In the genomic region with DNA sequence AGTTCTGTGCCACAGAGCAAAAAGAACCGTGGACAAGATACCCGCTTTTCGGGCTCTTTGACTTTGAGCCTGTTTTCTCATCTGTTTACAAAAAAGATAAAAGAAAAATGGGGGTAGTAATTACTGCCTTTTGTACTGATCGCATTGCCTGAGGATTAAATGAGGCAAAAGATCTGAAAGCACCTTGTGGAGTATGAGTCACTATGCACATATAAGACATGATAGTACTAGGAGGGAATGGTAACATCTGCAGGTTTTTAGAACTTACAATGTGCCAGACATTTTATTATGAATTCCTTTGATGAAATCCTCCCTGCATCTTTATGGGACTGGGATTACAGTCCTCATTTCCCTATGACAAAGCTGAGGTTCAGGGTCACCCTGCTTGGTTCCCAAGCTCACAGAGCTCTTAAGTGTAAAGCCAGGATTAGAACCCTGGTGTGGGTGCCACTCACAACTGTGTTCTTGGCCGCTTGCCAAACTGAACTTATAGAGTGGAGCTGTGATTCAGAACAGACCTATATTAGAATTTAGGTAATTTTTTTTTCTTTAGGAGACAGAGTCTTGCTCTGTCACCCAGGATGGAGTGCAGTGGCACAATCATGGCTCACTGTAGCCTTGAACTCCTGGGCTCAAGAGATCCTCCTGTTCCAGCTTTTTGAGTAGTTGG, we compare ENCODE assay signal across 8 cellular contexts. TPM values are rescaled to one million over a fixed set of nuclear protein-coding genes. Genes with fewer than 3 reads are reported as not detected.
DNase-seq lines count a peak whose midpoint lies in the region; ATAC-seq and TF ChIP-seq lines count a peak whose summit lies in the region.

No MANE protein-coding gene starts in this region.

- H4K91ac ChIP-seq in neuronal stem cell (ENCODE audit: low read depth, low read length, poor library complexity): no peak overlapping the region

- no peaks in the 10 kb centered on the region for H3K36me3 ChIP-seq in neuronal stem cell (replicated peaks in 1 of 2; ENCODE audit: control insufficient read depth in 2 of 2, insufficient read depth in 2 of 2, low read length in 2 of 2)

- peaks cover 0 to 10% (median 0%) of the 10 kb centered on the region in 3 experiments for H3K27me3 ChIP-seq in neuronal stem cell (ENCODE audit: control insufficient read depth in 3 of 3, insufficient read depth in 3 of 3, low read depth in 1 of 3, low read length in 3 of 3)

- peak; percentile 58 for DNase-seq in ELR (ENCODE audit: low read depth)
- DNase-seq in SW480 (ENCODE audit: low spot score): peak; percentile 72
- peak; percentile 38 for DNase-seq in choroid plexus epithelial cell (ENCODE audit: low read depth)
- peak; percentile 42 to 45 for DNase-seq in stimulated activated CD4-positive, alpha-beta T cell treated with anti-CD3 and anti-CD28 coated beads, Interleukin-1b, Interleukin-23, amount 100 ng/mL, for 4 hours (ENCODE audit: low read depth in 2 of 2)
- no peak for DNase-seq in neuronal stem cell (ENCODE audit: low spot score)
- no peak for DNase-seq in NK-92 (lab: John Stamatoyannopoulos, UW; ENCODE audit: unreplicated experiment)

- no peak overlapping the region for H2AK5ac ChIP-seq in neuronal stem cell (ENCODE audit: low read depth, low read length)

- no peak overlapping the region for H3K23ac ChIP-seq in neuronal stem cell (ENCODE audit: low read depth, low read length, poor library complexity)

- no peak overlapping the region for H3K18ac ChIP-seq in neuronal stem cell (ENCODE audit: low read length)

- H3K27ac ChIP-seq in neuronal stem cell (replicated peaks; ENCODE audit: low read length): no peak overlapping the region

- H2BK12ac ChIP-seq in neuronal stem cell (ENCODE audit: low read length): no peak overlapping the region

- H2AFZ ChIP-seq in neuronal stem cell (ENCODE audit: low read length): no peak overlapping the region

- H4K8ac ChIP-seq in neuronal stem cell (ENCODE audit: low read depth, low read length): no peak overlapping the region

- H3K14ac ChIP-seq in neuronal stem cell (ENCODE audit: low read length): no peak overlapping the region

- H3K9me3 ChIP-seq in neuronal stem cell (replicated peaks in 1 of 2; ENCODE audit: control insufficient read depth in 2 of 2, insufficient read depth in 1 of 2, low read depth in 1 of 2, low read length in 2 of 2): no peaks in the 10 kb centered on the region

- H2BK15ac ChIP-seq in neuronal stem cell (ENCODE audit: low read length): no peak overlapping the region

- TF ChIP-seq CTCF in choroid plexus epithelial cell (conservative IDR thresholded peaks at IDR 0.05; ENCODE audit: low read depth, low read length): no peak

- H3K79me1 ChIP-seq in neuronal stem cell (ENCODE audit: low read depth, low read length): no peaks in the 10 kb centered on the region

- H3K9ac ChIP-seq in neuronal stem cell (ENCODE audit: low read depth, low read length, poor library complexity): no peak overlapping the region

- H3K4me2 ChIP-seq in neuronal stem cell (ENCODE audit: insufficient read depth, low read length, poor library complexity, severe bottlenecking): no peak overlapping the region

- H3K4me1 ChIP-seq in neuronal stem cell (ENCODE audit: control insufficient read depth in 2 of 2, insufficient read depth in 1 of 2, low read depth in 1 of 2, low read length in 2 of 2): peaks cover 8 to 13% of the 10 kb centered on the region in 2 donors

- WGBS in neuronal stem cell (ENCODE audit: extremely low coverage in 2 of 2, insufficient read length in 2 of 2, insufficient replicate concordance in 1 of 2), 2 donors: no CpG with 5 or more reads among the region's 5 CpGs

- no peak overlapping the region for H3K4ac ChIP-seq in neuronal stem cell (ENCODE audit: low read length)

- ATAC-seq in HG03342 (IDR thresholded peaks at IDR 0.05; ENCODE audit: unreplicated experiment): no peak
- no peak for ATAC-seq in HG02884 (IDR thresholded peaks at IDR 0.05; ENCODE audit: unreplicated experiment)

- H2BK120ac ChIP-seq in neuronal stem cell (ENCODE audit: low read depth, low read length): no peak overlapping the region

- H2BK5ac ChIP-seq in neuronal stem cell (ENCODE audit: low read length): no peak overlapping the region

- H3K4me3 ChIP-seq in choroid plexus epithelial cell (ENCODE audit: low read depth, low read length) (no peak overlapping the region), neuronal stem cell (ENCODE audit: low read length in 2 of 2) (no peak overlapping the region)

RNA-seq across cellular contexts. Expression of a gene that starts 1.8 kb away (rescaled TPM):
- polyA plus RNA-seq in neuronal stem cell (2013, experiment 1 of 2): 0.57 TPM
- polyA plus RNA-seq in neuronal stem cell (2013, experiment 2 of 2): 0.71 TPM

Comparison
In these comparisons a context has a peak if more than half of its experiments do, and no peak if none do; other contexts are left out.
1. DNase-seq: peak in ELR (single experiment), SW480 (single experiment), choroid plexus epithelial cell (single experiment) and stimulated activated CD4-positive, alpha-beta T cell treated with anti-CD3 and anti-CD28 coated beads, Interleukin-1b, Interleukin-23, amount 100 ng/mL, for 4 hours (2 of 2); none in neuronal stem cell (single experiment) and NK-92 (single experiment).